In genomic region chr6:37643851-37644672, GRCh38 we compare ENCODE assay signal across 9 cellular contexts. TPM values are rescaled to one million over a fixed set of nuclear protein-coding genes. Genes with fewer than 3 reads are reported as not detected.
DNase-seq lines count a peak whose midpoint lies in the region; ATAC-seq lines count a peak whose summit lies in the region.
"Had no signal": no experiment of that assay in that cellular context is flagged by ENCODE, and none has a peak within 500 bp of the region (broad histone marks: within the 10 kb centered on the region; RNA-seq: fewer than 3 reads in every experiment).

No MANE protein-coding gene starts in this region.

- no peaks in the 10 kb centered on the region for H3K9me3 Mint-ChIP-seq in T-cell
- no peaks in the 10 kb centered on the region for H3K9me3 Mint-ChIP-seq in central memory CD8-positive, alpha-beta T cell
- H3K9me3 Mint-ChIP-seq in stimulated activated memory B cell treated with anti-CD40 and anti-IgM and Interleukin-4, amounts not matched to agents 10 μg/mL and 1 μg/mL and 100 μg/mL, for 72 hours, result peaks cover 2% of the 10 kb centered on the region

- DNase-seq in stimulated activated CD8-positive, alpha-beta memory T cell treated with anti-CD3 and anti-CD28 coated beads, Interleukin-7, amount 100 ng/mL, for 4 hours (ENCODE audit: low read depth in 2 of 2), result peak; percentile 33 to 40
- DNase-seq in stimulated activated CD8-positive, alpha-beta memory T cell treated with anti-CD3 and anti-CD28 coated beads, Interleukin-4, amount 100 ng/mL, for 48 hours, result no peak
- DNase-seq in T-cell, result peak in 26 of 34 experiments; percentile 4 to 76 (median 42)
- DNase-seq in central memory CD8-positive, alpha-beta T cell (ENCODE audit: low spot score in 2 of 2), result peak in 1 of 2 donors; percentile 23
- no peak for DNase-seq in cerebellar cortex (ENCODE audit: low spot score)
- no peak for DNase-seq in head of caudate nucleus
- DNase-seq: colonic mucosa, NCI-H510A had no signal

- POLR2A ChIA-PET in T-cell (lab: Charles Lee), result no interaction called here

- H3K27ac Mint-ChIP-seq in T-cell, result peak overlapping the region in 1 of 2 donors; percentile 95
- H3K27ac Mint-ChIP-seq in central memory CD8-positive, alpha-beta T cell (ENCODE audit: low read depth), result peak overlapping the region; percentile 78
- peak overlapping the region; percentile 4 for H3K27ac Mint-ChIP-seq in stimulated activated memory B cell treated with anti-CD40 and anti-IgM and Interleukin-4, amounts not matched to agents 10 μg/mL and 1 μg/mL and 100 μg/mL, for 72 hours

- peak overlapping the region in 2 of 3 donors; percentile 44 to 66 for H3K4me3 Mint-ChIP-seq in T-cell
- peak overlapping the region; percentile 38 for H3K4me3 Mint-ChIP-seq in central memory CD8-positive, alpha-beta T cell
- no peak overlapping the region for H3K4me3 Mint-ChIP-seq in stimulated activated memory B cell treated with anti-CD40 and anti-IgM and Interleukin-4, amounts not matched to agents 10 μg/mL and 1 μg/mL and 100 μg/mL, for 72 hours

- intact Hi-C loops in head of caudate nucleus (cut with DNase I), result no loop called here

- ATAC-seq in T-cell (replicated peaks in 1 of 4), result peak; percentile 56 to 86 (median 77)
- ATAC-seq in central memory CD8-positive, alpha-beta T cell (replicated peaks; ENCODE audit: extremely low read depth, poor library complexity, severe bottlenecking), result peak; percentile 64
- peak; percentile 24 for ATAC-seq in stimulated activated memory B cell treated with anti-CD40 and anti-IgM and Interleukin-4, amounts not matched to agents 10 μg/mL and 1 μg/mL and 100 μg/mL, for 72 hours

- CTCF ChIA-PET in T-cell (lab: Charles Lee), result no interaction called here

- H3K36me3 Mint-ChIP-seq in T-cell, result peaks cover 4% of the 10 kb centered on the region
- peaks cover 6% of the 10 kb centered on the region for H3K36me3 Mint-ChIP-seq in central memory CD8-positive, alpha-beta T cell (ENCODE audit: insufficient read depth)
- peaks cover 66% of the 10 kb centered on the region for H3K36me3 Mint-ChIP-seq in stimulated activated memory B cell treated with anti-CD40 and anti-IgM and Interleukin-4, amounts not matched to agents 10 μg/mL and 1 μg/mL and 100 μg/mL, for 72 hours

- peaks cover 21 to 64% (median 54%) of the 10 kb centered on the region in 3 donors for H3K4me1 Mint-ChIP-seq in T-cell
- H3K4me1 Mint-ChIP-seq in central memory CD8-positive, alpha-beta T cell, result peaks cover 42% of the 10 kb centered on the region
- H3K4me1 Mint-ChIP-seq in stimulated activated memory B cell treated with anti-CD40 and anti-IgM and Interleukin-4, amounts not matched to agents 10 μg/mL and 1 μg/mL and 100 μg/mL, for 72 hours, result peaks cover 19% of the 10 kb centered on the region

- H3K27me3 Mint-ChIP-seq in T-cell, result peaks cover 0 to 18% of the 10 kb centered on the region in 2 donors
- peaks cover 8% of the 10 kb centered on the region for H3K27me3 Mint-ChIP-seq in central memory CD8-positive, alpha-beta T cell
- H3K27me3 Mint-ChIP-seq in stimulated activated memory B cell treated with anti-CD40 and anti-IgM and Interleukin-4, amounts not matched to agents 10 μg/mL and 1 μg/mL and 100 μg/mL, for 72 hours, result peaks cover 22% of the 10 kb centered on the region

RNA-seq across cellular contexts. Expression of gene MDGA1, which starts 53.6 kb away (rescaled TPM):
- 10 to 100 TPM in 3 of 5 donors, 1 to 10 TPM in 1, under 1 TPM in 1; 0.37 to 35.3 (median 13.0) TPM for total RNA-seq in T-cell

Comparison
In these comparisons a context has a peak if more than half of its experiments do, and no peak if none do; other contexts are left out.
1. DNase-seq: peak in stimulated activated CD8-positive, alpha-beta memory T cell treated with anti-CD3 and anti-CD28 coated beads, Interleukin-7, amount 100 ng/mL, for 4 hours (2 of 2) and T-cell (26 of 34); none in stimulated activated CD8-positive, alpha-beta memory T cell treated with anti-CD3 and anti-CD28 coated beads, Interleukin-4, amount 100 ng/mL, for 48 hours (single experiment), cerebellar cortex (single experiment) and head of caudate nucleus (0 of 42).
2. ATAC-seq: peak in every context shown above with its lines; median percentile 77 in T-cell; 64 in central memory CD8-positive, alpha-beta T cell; 24 in stimulated activated memory B cell treated with anti-CD40 and anti-IgM and Interleukin-4, amounts not matched to agents 10 μg/mL and 1 μg/mL and 100 μg/mL, for 72 hours.